ENCODE assay signal across 1 cellular context in genomic region chr6:4935486-4935885, GRCh38.
TF ChIP-seq lines count a peak whose summit lies in the region.

No MANE protein-coding gene starts in this region.

TF ChIP-seq in GM23338, 12 proteins besides CTCF, POLR2A, EP300 and RAD21 (continued from another document):
- no peak for TF ChIP-seq NANOG (IDR thresholded peaks at IDR 0.05; ENCODE audit: borderline replicate concordance)
- no peak for TF ChIP-seq ETS1 (IDR thresholded peaks at IDR 0.05)
- TF ChIP-seq REST (IDR thresholded peaks at IDR 0.05; ENCODE audit: unreplicated experiment), result no peak
- TF ChIP-seq STAT1 (IDR thresholded peaks at IDR 0.05; ENCODE audit: unreplicated experiment), result no peak
- TF ChIP-seq POLR2AphosphoS5 (IDR thresholded peaks at IDR 0.05; ENCODE audit: low read depth), result no peak
TF ChIP-seq in GM23338: peak in this region for 0.
